Comparison of ENCODE assay signal across 33 cellular contexts in the genomic region with DNA sequence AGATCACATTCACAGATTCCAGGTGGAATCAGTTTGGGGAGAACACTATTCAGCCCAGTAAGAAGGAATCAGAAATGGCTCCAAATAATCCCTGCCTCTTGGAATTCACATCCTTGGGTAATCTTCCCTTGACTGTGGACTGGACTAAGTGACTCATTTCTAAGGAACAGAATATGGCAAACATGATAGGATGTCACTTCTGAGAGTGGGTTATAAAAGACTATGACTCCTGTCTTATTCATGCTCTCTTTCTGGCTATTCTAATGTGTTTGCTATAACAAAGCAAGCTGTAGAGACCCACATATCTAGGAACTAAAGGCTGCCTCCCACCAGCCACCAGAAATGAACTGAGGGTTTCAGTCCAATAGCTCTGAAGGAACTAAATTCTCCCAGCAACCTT. TPM values are rescaled to one million over a fixed set of nuclear protein-coding genes. Genes with fewer than 3 reads are reported as not detected.
"Had no signal": no experiment of that assay in that cellular context is flagged by ENCODE, and none has a peak within 500 bp of the region (broad histone marks: within the 10 kb centered on the region; RNA-seq: fewer than 3 reads in every experiment).

No MANE protein-coding gene starts in this region.

- H3K4me3 ChIP-seq: coronary artery, dorsolateral prefrontal cortex, esophagus muscularis mucosa, gastrocnemius medialis, heart right ventricle, left ventricle myocardium inferior, lower lobe of right lung had no signal

- DNase-seq: dermis blood vessel endothelial cell; dorsolateral prefrontal cortex; effector CD4-positive, alpha-beta T cell; effector memory CD4-positive, alpha-beta T cell; foreskin fibroblast; foreskin melanocyte; gastrocnemius medialis; glutamatergic neuron; head of caudate nucleus; heart right ventricle; hippocampal formation; immature natural killer cell; islet precursor cell; kidney; kidney glomerular epithelial cell; left colon; left ventricle myocardium inferior; lower lobe of right lung; mesenchymal stem cell; midbrain; naive thymus-derived CD4-positive, alpha-beta T cell had no signal

- H3K27ac ChIP-seq: coronary artery, dorsolateral prefrontal cortex, esophagus muscularis mucosa, gastrocnemius medialis, heart right ventricle, left ventricle myocardium inferior, lower lobe of right lung had no signal

- FAIRE-seq: colon, endothelial cell of umbilical vein, kidney had no signal

- H3K36me3 ChIP-seq: esophagus muscularis mucosa, gastrocnemius medialis, left ventricle myocardium inferior, lower lobe of right lung had no signal

- ATAC-seq: gastrocnemius medialis; heart right ventricle; left colon; left lobe of liver; lower lobe of right lung; naive thymus-derived CD4-positive, alpha-beta T cell had no signal

- H3K4me1 ChIP-seq: esophagus muscularis mucosa, gastrocnemius medialis, heart right ventricle, left ventricle myocardium inferior, lower lobe of right lung had no signal

- H3K27me3 ChIP-seq: gastrocnemius medialis, heart right ventricle had no signal

RNA-seq across cellular contexts. Expression of a gene that starts 37.8 kb away (rescaled TPM):
- total RNA-seq: dermis blood vessel endothelial cell; dorsolateral prefrontal cortex; endothelial cell of umbilical vein; epithelial cell of proximal tubule; esophagus muscularis mucosa; gastrocnemius medialis; glomerular endothelial cell; heart right ventricle; kidney; left colon; left lobe of liver; left ventricle myocardium inferior; liver; lower lobe of right lung; lung microvascular endothelial cell; mononuclear cell; mucosa of gallbladder; naive thymus-derived CD4-positive, alpha-beta T cell had no signal
- polyA plus RNA-seq: endothelial cell of umbilical vein; esophagus; heart right ventricle; immature natural killer cell; liver; naive thymus-derived CD4-positive, alpha-beta T cell had no signal

RNA-seq across cellular contexts. Expression of a gene that starts 46.9 kb away (rescaled TPM):
- total RNA-seq: dermis blood vessel endothelial cell; dorsolateral prefrontal cortex; endothelial cell of umbilical vein; epithelial cell of proximal tubule; esophagus muscularis mucosa; gastrocnemius medialis; glomerular endothelial cell; heart right ventricle; kidney; left colon; left lobe of liver; left ventricle myocardium inferior; liver; lower lobe of right lung; lung microvascular endothelial cell; mononuclear cell; mucosa of gallbladder; naive thymus-derived CD4-positive, alpha-beta T cell had no signal
- polyA plus RNA-seq: endothelial cell of umbilical vein; esophagus; heart right ventricle; immature natural killer cell; liver; naive thymus-derived CD4-positive, alpha-beta T cell had no signal

RNA-seq across cellular contexts. Expression of a gene that starts 56.5 kb away (rescaled TPM):
- total RNA-seq: dermis blood vessel endothelial cell; dorsolateral prefrontal cortex; endothelial cell of umbilical vein; epithelial cell of proximal tubule; esophagus muscularis mucosa; gastrocnemius medialis; glomerular endothelial cell; heart right ventricle; kidney; left colon; left lobe of liver; left ventricle myocardium inferior; liver; lower lobe of right lung; lung microvascular endothelial cell; mononuclear cell; mucosa of gallbladder; naive thymus-derived CD4-positive, alpha-beta T cell had no signal
- polyA plus RNA-seq: endothelial cell of umbilical vein; esophagus; heart right ventricle; immature natural killer cell; liver; naive thymus-derived CD4-positive, alpha-beta T cell had no signal
